15 cellular contexts compared by ENCODE assay signal in the genomic region with DNA sequence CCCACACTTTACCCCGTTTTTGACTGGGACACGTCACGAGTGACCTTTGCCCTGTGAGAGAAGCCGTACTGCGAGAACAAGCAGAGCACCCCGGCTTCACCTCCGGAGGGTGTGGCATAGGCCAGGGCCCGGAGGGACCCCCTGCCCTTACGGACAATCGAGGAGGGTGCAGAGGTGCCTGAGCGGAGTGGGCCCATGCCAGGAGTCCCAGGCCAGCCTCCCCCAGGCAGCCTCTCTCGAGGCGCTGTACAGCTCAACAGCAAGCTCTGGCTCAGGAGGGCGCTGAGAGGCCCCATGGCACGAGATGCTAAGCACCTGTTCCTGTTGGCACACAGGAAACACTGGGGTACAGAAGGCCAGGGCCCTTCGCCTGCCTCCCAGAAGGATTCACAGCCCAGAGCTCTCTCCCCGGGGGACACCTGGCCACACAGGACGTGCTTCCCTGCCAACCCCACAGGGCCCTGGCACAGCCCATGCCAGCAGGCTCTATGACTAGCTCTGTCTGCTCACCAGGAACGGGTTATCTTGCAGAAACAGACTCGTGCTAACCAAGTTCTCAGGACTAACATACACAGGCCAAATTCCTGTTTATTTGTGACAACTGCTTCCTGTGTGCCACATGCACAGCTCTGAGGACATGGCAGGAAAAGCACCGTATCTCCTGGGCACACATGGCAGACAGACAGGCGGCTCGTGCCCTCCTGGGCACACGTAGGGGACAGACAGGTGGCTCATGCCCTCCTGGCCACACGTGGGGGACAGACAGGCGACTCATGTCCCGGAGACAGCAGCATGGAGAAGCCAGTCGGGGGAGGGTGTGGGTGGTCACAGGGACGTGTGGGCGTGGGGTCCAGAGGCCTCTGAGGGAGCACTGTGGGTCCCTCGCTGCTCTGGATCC. TPM values are rescaled to one million over a fixed set of nuclear protein-coding genes. Genes with fewer than 3 reads are reported as not detected.
A peak's percentile ranks its signal among the peaks of the same experiment; 100 is the strongest.
DNase-seq lines count a peak whose midpoint lies in the region; ATAC-seq, FAIRE-seq and TF ChIP-seq lines count a peak whose summit lies in the region.
"Had no signal": no experiment of that assay in that cellular context is flagged by ENCODE, and none has a peak within 500 bp of the region (broad histone marks: within the 10 kb centered on the region; RNA-seq: fewer than 3 reads in every experiment).

No MANE protein-coding gene starts in this region.

- no peaks in the 10 kb centered on the region for H3K9me3 Mint-ChIP-seq in stimulated activated naive CD8-positive, alpha-beta T cell treated with anti-CD3 and anti-CD28 coated beads, Interleukin-15, amount 100 ng/mL, for 72 hours
- H3K9me3 Mint-ChIP-seq: naive B cell had no signal

- H3K9ac ChIP-seq in trophoblast cell (ENCODE audit: low read length): no peak overlapping the region

- no peak overlapping the region for H4K12ac ChIP-seq in trophoblast cell (ENCODE audit: low read depth, low read length)

- intact Hi-C loops in left ventricle myocardium inferior (cut with micrococcal nuclease): no loop called here

- no peak overlapping the region for H2BK5ac ChIP-seq in trophoblast cell (ENCODE audit: low read depth, low read length, poor library complexity)

- peak overlapping the region; percentile 13 for H3K4ac ChIP-seq in trophoblast cell (ENCODE audit: low read depth, low read length)

- H3K4me1 Mint-ChIP-seq in stimulated activated naive CD8-positive, alpha-beta T cell treated with anti-CD3 and anti-CD28 coated beads, Interleukin-15, amount 100 ng/mL, for 72 hours: peaks cover 20% of the 10 kb centered on the region

- H3K27ac Mint-ChIP-seq in stimulated activated naive CD8-positive, alpha-beta T cell treated with anti-CD3 and anti-CD28 coated beads, Interleukin-15, amount 100 ng/mL, for 72 hours: no peak overlapping the region
- H3K27ac Mint-ChIP-seq: naive B cell had no signal

- no peak overlapping the region for H3K4me2 ChIP-seq in trophoblast cell (ENCODE audit: low read length)

- H3K9me3 ChIP-seq in left ventricle myocardium inferior (replicated peaks) (no peaks in the 10 kb centered on the region), trophoblast cell (ENCODE audit: insufficient read depth, low read depth, low read length) (peaks cover 4% of the 10 kb centered on the region)
- H3K9me3 ChIP-seq: colonic mucosa had no signal

- no peak overlapping the region for H3K18ac ChIP-seq in trophoblast cell (ENCODE audit: low read length)

- no peak overlapping the region for H2AK5ac ChIP-seq in trophoblast cell (ENCODE audit: low read length)

- peaks cover 5% of the 10 kb centered on the region for H3K79me2 ChIP-seq in trophoblast cell (ENCODE audit: control insufficient read depth, insufficient read depth, low read length, poor library complexity)

- peaks cover 61% of the 10 kb centered on the region for H3K4me1 ChIP-seq in left ventricle myocardium inferior
- H3K4me1 ChIP-seq in trophoblast cell (ENCODE audit: control insufficient read depth in 1 of 2, insufficient read depth in 2 of 2, low read length in 2 of 2): peaks cover 6% of the 10 kb centered on the region in 2 experiments

- H3K14ac ChIP-seq in trophoblast cell (ENCODE audit: low read length): no peak overlapping the region

- no peak for TF ChIP-seq CTCF in left ventricle myocardium inferior (IDR thresholded peaks at IDR 0.05; ENCODE audit: borderline replicate concordance)

- H3K27me3 ChIP-seq in left ventricle myocardium inferior (ENCODE audit: low read depth) (no peaks in the 10 kb centered on the region), trophoblast cell (ENCODE audit: insufficient read depth, low read length) (no peaks in the 10 kb centered on the region)
- H3K27me3 ChIP-seq: colonic mucosa had no signal

- no peaks in the 10 kb centered on the region for H3K79me1 ChIP-seq in trophoblast cell (ENCODE audit: low read length)

- FAIRE-seq in RCC 7860 (lab: Jason Lieb, UNC): no peak
- FAIRE-seq: GM12878, GM19239 had no signal

- H3K23ac ChIP-seq in trophoblast cell (ENCODE audit: low read length): peak overlapping the region; percentile 27

- no CpG with 5 or more reads among the region's 31 CpGs for WGBS in trophoblast cell (ENCODE audit: extremely low coverage, insufficient coverage, insufficient read length)

- H2BK120ac ChIP-seq in trophoblast cell (ENCODE audit: insufficient read depth, low read length, poor library complexity): no peak overlapping the region

- H3K36me3 ChIP-seq in left ventricle myocardium inferior (peaks cover 23% of the 10 kb centered on the region), trophoblast cell (ENCODE audit: control insufficient read depth in 1 of 2, insufficient read depth in 2 of 2, low read length in 2 of 2) (peaks cover 42 to 46% of the 10 kb centered on the region in 2 experiments)
- H3K36me3 ChIP-seq: colonic mucosa had no signal

- no peak overlapping the region for H4K91ac ChIP-seq in trophoblast cell (ENCODE audit: low read depth, low read length)

- DNase-seq in stimulated activated naive CD8-positive, alpha-beta T cell treated with anti-CD3 and anti-CD28 coated beads, Interleukin-15, Interleukin-2, amounts not matched to agents 100 U/mL and 50 U/mL, for 24 hours: peak; percentile 1
- DNase-seq in stimulated activated naive CD8-positive, alpha-beta T cell treated with anti-CD3 and anti-CD28 coated beads, Interleukin-15, amount 100 ng/mL, for 72 hours: no peak
- DNase-seq in left ventricle myocardium inferior (no peak), trophoblast cell (no peak), NCI-H2029 treated with DMSO at 0.1 percent for 48 hours (lab: John Stamatoyannopoulos, UW) (no peak), NCI-H2171 (lab: John Stamatoyannopoulos, UW) (no peak), RCC 7860 (ENCODE audit: low spot score) (no peak)
- DNase-seq: colonic mucosa; naive B cell; NCI-H510A; stimulated activated CD4-positive, alpha-beta T cell treated with anti-CD3 and anti-CD28 coated beads, Interleukin-12 subunit alpha, Interleukin-12 subunit beta, amount 100 ng/mL, for 4 hours; T1000 had no signal

- H3K27ac ChIP-seq in left ventricle myocardium inferior (replicated peaks) (peak overlapping the region; percentile 55), trophoblast cell (ENCODE audit: low read depth, low read length) (no peak overlapping the region)
- H3K27ac ChIP-seq: colonic mucosa had no signal

- peak; percentile 34 for ATAC-seq in stimulated activated naive CD8-positive, alpha-beta T cell treated with anti-CD3 and anti-CD28 coated beads, Interleukin-15, Interleukin-2, amounts not matched to agents 100 U/mL and 50 U/mL, for 24 hours
- ATAC-seq in stimulated activated naive CD8-positive, alpha-beta T cell treated with anti-CD3 and anti-CD28 coated beads, Interleukin-15, amount 100 ng/mL, for 72 hours: no peak
- ATAC-seq in HG03469 (IDR thresholded peaks at IDR 0.05; ENCODE audit: unreplicated experiment): no peak
- ATAC-seq: GM12878 had no signal

- H2BK12ac ChIP-seq in trophoblast cell (ENCODE audit: low read length): no peak overlapping the region

- no peak overlapping the region for H3K4me3 ChIP-seq in left ventricle myocardium inferior
- peak overlapping the region; percentile 7 for H3K4me3 ChIP-seq in trophoblast cell (ENCODE audit: low read depth, low read length)
- H3K4me3 ChIP-seq: colonic mucosa, GM12878 had no signal

- H2AFZ ChIP-seq in trophoblast cell (ENCODE audit: insufficient read depth, low read length, poor library complexity): no peak overlapping the region

- H3K4me3 Mint-ChIP-seq in stimulated activated naive CD8-positive, alpha-beta T cell treated with anti-CD3 and anti-CD28 coated beads, Interleukin-15, amount 100 ng/mL, for 72 hours: no peak overlapping the region
- H3K4me3 Mint-ChIP-seq: naive B cell had no signal

- H4K8ac ChIP-seq in trophoblast cell (ENCODE audit: low read depth, low read length): no peak overlapping the region

- H3K27me3 Mint-ChIP-seq in stimulated activated naive CD8-positive, alpha-beta T cell treated with anti-CD3 and anti-CD28 coated beads, Interleukin-15, amount 100 ng/mL, for 72 hours: no peaks in the 10 kb centered on the region
- H3K27me3 Mint-ChIP-seq: naive B cell had no signal

RNA-seq across cellular contexts. Expression of a gene that starts 11.6 kb away (rescaled TPM):
- 51.9 TPM for total RNA-seq in left ventricle myocardium inferior
- polyA plus RNA-seq in trophoblast cell (2013): 31.6 and 33.1 TPM in 2 replicates
